In genomic region chr1:218377143-218377660, GRCh38 we compare ENCODE assay signal across 9 cellular contexts. TPM values are rescaled to one million over a fixed set of nuclear protein-coding genes. Genes with fewer than 3 reads are reported as not detected.
DNase-seq lines count a peak whose midpoint lies in the region; ATAC-seq, FAIRE-seq and TF ChIP-seq lines count a peak whose summit lies in the region.
"Had no signal": no experiment of that assay in that cellular context is flagged by ENCODE, and none has a peak within 500 bp of the region (broad histone marks: within the 10 kb centered on the region; RNA-seq: fewer than 3 reads in every experiment).

No MANE protein-coding gene starts in this region.

- POLR2A ChIA-PET in GM12878 (lab: Charles Lee): no interaction called here

- SMC1A ChIA-PET in GM12878 (lab: Charles Lee; ENCODE audit: uncharacterized antibody, unreplicated experiment): no interaction called here

- no peaks in the 10 kb centered on the region for H3K36me3 ChIP-seq in GM12878 (ENCODE audit: control insufficient read depth in 2 of 2, insufficient read depth in 2 of 2, low read length in 1 of 2)

- no peaks in the 10 kb centered on the region for H3K79me2 ChIP-seq in GM12878 (ENCODE audit: control insufficient read depth, insufficient read depth, low read length)

- ATAC-seq in HG03135 (IDR thresholded peaks at IDR 0.05; ENCODE audit: unreplicated experiment): peak; percentile 81
- ATAC-seq in GM12878: peak; percentile 84
- no peak for ATAC-seq in Right ventricle myocardium inferior

- H3K9me3 ChIP-seq in GM12878 (replicated peaks; ENCODE audit: control insufficient read depth, insufficient read depth, low read length): no peaks in the 10 kb centered on the region

- no peak overlapping the region for H2AFZ ChIP-seq in GM12878 (ENCODE audit: control insufficient read depth, low read depth, low read length)

- CTCF ChIA-PET in GM12878 (lab: Yijun Ruan, JAX): interaction anchor here (1.1 to 1.4 kb wide), 2 partner anchors 14 to 38 kb away, joined by 3 to 5 read pairs; no protein-coding TSS in a partner anchor

- no peak overlapping the region for H3K27ac ChIP-seq in GM12878 (ENCODE audit: control insufficient read depth, insufficient read depth)
- H3K27ac ChIP-seq: 22Rv1 had no signal

- no peaks in the 10 kb centered on the region for H4K20me1 ChIP-seq in GM12878 (ENCODE audit: control insufficient read depth, insufficient read depth)

- H3K9ac ChIP-seq in GM12878 (ENCODE audit: control insufficient read depth, insufficient read depth, low read length): no peak overlapping the region

- peak; percentile 58 for DNase-seq in DMS53 (lab: John Stamatoyannopoulos, UW)
- no peak for DNase-seq in DMS53 treated with DMSO at 0.1 percent for 48 hours (lab: John Stamatoyannopoulos, UW; ENCODE audit: unreplicated experiment)
- DNase-seq in SW480 (ENCODE audit: low spot score): peak; percentile 97
- no peak for DNase-seq in GM12878 (ENCODE audit: low read depth, low spot score)
- DNase-seq in smooth muscle cell of the brain vasculature (ENCODE audit: low read depth, low spot score): peak; percentile 65
- DNase-seq in Right ventricle myocardium inferior (ENCODE audit: missing footprints): no peak
- no peak for DNase-seq in hippocampal formation (lab: John Stamatoyannopoulos, UW)

- H3K4me1 ChIP-seq in GM12878 (ENCODE audit: control insufficient read depth, insufficient read depth, low read length): no peaks in the 10 kb centered on the region

- RAD21 ChIA-PET in GM12878 (lab: Charles Lee; ENCODE audit: unreplicated experiment): no interaction called here

- peak; percentile 44 for FAIRE-seq in GM12878 (lab: Jason Lieb, UNC)

- TF ChIP-seq RAD21 in GM12878 (IDR thresholded peaks at IDR 0.05; ENCODE audit: insufficient read depth, low read depth, low read length): no peak

- no peak overlapping the region for H3K4me2 ChIP-seq in GM12878 (ENCODE audit: control insufficient read depth, insufficient read depth)

- TF ChIP-seq POLR2A in GM12878 (IDR thresholded peaks at IDR 0.05; ENCODE audit: low read depth, low read length): no peak

- no peaks in the 10 kb centered on the region for H3K27me3 ChIP-seq in GM12878 (replicated peaks in 1 of 2; ENCODE audit: control insufficient read depth in 2 of 2, insufficient read depth in 2 of 2, low read length in 1 of 2)

- 10% methylated on average over 4 of the region's 4 CpGs for WGBS in GM12878 (ENCODE audit: insufficient coverage, insufficient replicate concordance, low lambda C conversion rate, missing lambda C conversion rate)

- intact Hi-C loops in GM12878 (cut with micrococcal nuclease; ENCODE audit: unreplicated experiment) (no loop called here), Right ventricle myocardium inferior (cut with DNase I) (no loop called here)

- TF ChIP-seq CTCF in GM12878 (IDR thresholded peaks at IDR 0.05 in 2 of 3, conservative IDR thresholded peaks at IDR 0.05 in 1 of 3; ENCODE audit: control insufficient read depth in 2 of 3, extremely low read depth in 1 of 3, insufficient read depth in 1 of 3, low read depth in 3 of 3, low read length in 3 of 3): no peak

- in situ Hi-C loops in GM12878 (cut with MboI): no loop called here

- BruUV-seq in GM12878 (replicated peaks; lab: Mats Ljungman, UMichigan): no TSS peak

- H3K4me3 ChIP-seq in GM12878: no peak overlapping the region

- no peak for TF ChIP-seq EP300 in GM12878 (IDR thresholded peaks at IDR 0.05; ENCODE audit: borderline replicate concordance in 1 of 2, control insufficient read depth in 1 of 2, low read depth in 2 of 2, low read length in 2 of 2)

TF ChIP-seq in GM12878, 131 proteins besides CTCF, POLR2A, EP300 and RAD21:
- TF ChIP-seq ETV6 (conservative IDR thresholded peaks at IDR 0.05 in 1 of 2, IDR thresholded peaks at IDR 0.05 in 1 of 2; ENCODE audit: borderline replicate concordance in 1 of 2, low read depth in 1 of 2): no peak
- peak; percentile 32; the same call in 1 of the 2 replicates for TF ChIP-seq ATF7 (IDR thresholded peaks at IDR 0.05; ENCODE audit: low read depth)
- no peak for TF ChIP-seq CBX5 (IDR thresholded peaks at IDR 0.05; ENCODE audit: low read depth)
- no peak for TF ChIP-seq BCL11A (IDR thresholded peaks at IDR 0.05; ENCODE audit: low read depth, low read length)
- no peak for TF ChIP-seq ZBTB4 (CRISPR knock-in tag; IDR thresholded peaks at IDR 0.05)
- 0 out of 2 replicates have a peak, but pooled peaks have one; percentile 30 for TF ChIP-seq MLLT1 (IDR thresholded peaks at IDR 0.05)
- peak; percentile 87; the same call in 1 of the 2 replicates for TF ChIP-seq CBFB (IDR thresholded peaks at IDR 0.05; ENCODE audit: low read depth)
- TF ChIP-seq RUNX3 (IDR thresholded peaks at IDR 0.05; ENCODE audit: low read length): peak; percentile 94
- TF ChIP-seq CREB1 (IDR thresholded peaks at IDR 0.05; ENCODE audit: low read depth): no peak
- TF ChIP-seq NFIC (IDR thresholded peaks at IDR 0.05; ENCODE audit: low read depth, low read length): 0 out of 2 replicates have a peak, but pooled peaks have one; percentile 21
- peak; percentile 48 for TF ChIP-seq JUNB (IDR thresholded peaks at IDR 0.05)
TF ChIP-seq in GM12878: peak in this region for 6.

RNA-seq across cellular contexts. Expression of gene TGFB2, which starts 32.1 kb away (rescaled TPM):
- not detected in 2 replicates for total RNA-seq in GM12878 (2013; cell fraction: nucleolus; rRNA removed)
- total RNA-seq in GM12878 (2014; rRNA removed) (0.16 TPM in 1 of 2 replicates, not detected in the other), GM12878 (2014; rRNA removed; fragmentation: Illumina TruSeq; extraction: Trizol) (0.04 and 0.18 TPM in 2 replicates), GM12878 (2021) (0.35 TPM in 1 of 2 replicates, not detected in the other), Right ventricle myocardium inferior (1.6 TPM)
- not detected for polyA plus RNA-seq in GM12878 (2011; ENCODE audit: low read depth)
- polyA plus RNA-seq in GM12878 (2011; rRNA removed) (0.03 TPM in 2 replicates), GM12878 (2014; fragmentation: Illumina TruSeq; extraction: Trizol) (0.03 TPM in 1 of 2 replicates, not detected in the other), GM12878 (2014; fragmentation: Nextera tagmentation; extraction: Ambion mirVana) (not detected), GM12878 (2014; rRNA removed) (not detected in 2 replicates), GM12878 (2016; fragmentation: Nextera tagmentation; extraction: Ambion mirVana) (under 1 TPM in 1 of 2 experiments, not detected in 1; 0.11 TPM)
- not detected in 2 replicates for polyA plus RNA-seq in GM12878 (2011; cell fraction: cytosol; rRNA removed)
- polyA plus RNA-seq in GM12878 (2011; cell fraction: nucleus; rRNA removed): 0.03 and 0.04 TPM in 2 replicates
- not detected in 2 replicates for polyA plus RNA-seq in GM12878 (2012)
- polyA minus RNA-seq in GM12878 (2011; rRNA and poly(A)+ RNA removed): not detected in 2 replicates
- not detected in 2 replicates for polyA minus RNA-seq in GM12878 (2011; cell fraction: cytosol; rRNA and poly(A)+ RNA removed)
- under 0.01 and 0.29 TPM in 2 replicates for polyA minus RNA-seq in GM12878 (2011; cell fraction: nucleus; rRNA and poly(A)+ RNA removed)

Comparison
In these comparisons a context has a peak if more than half of its experiments do, and no peak if none do; other contexts are left out.
1. DNase-seq: peak in DMS53 (single experiment), SW480 (single experiment) and smooth muscle cell of the brain vasculature (single experiment); none in DMS53 treated with DMSO at 0.1 percent for 48 hours (single experiment), GM12878 (single experiment), Right ventricle myocardium inferior (single experiment) and hippocampal formation (0 of 2).